In the genomic region with DNA sequence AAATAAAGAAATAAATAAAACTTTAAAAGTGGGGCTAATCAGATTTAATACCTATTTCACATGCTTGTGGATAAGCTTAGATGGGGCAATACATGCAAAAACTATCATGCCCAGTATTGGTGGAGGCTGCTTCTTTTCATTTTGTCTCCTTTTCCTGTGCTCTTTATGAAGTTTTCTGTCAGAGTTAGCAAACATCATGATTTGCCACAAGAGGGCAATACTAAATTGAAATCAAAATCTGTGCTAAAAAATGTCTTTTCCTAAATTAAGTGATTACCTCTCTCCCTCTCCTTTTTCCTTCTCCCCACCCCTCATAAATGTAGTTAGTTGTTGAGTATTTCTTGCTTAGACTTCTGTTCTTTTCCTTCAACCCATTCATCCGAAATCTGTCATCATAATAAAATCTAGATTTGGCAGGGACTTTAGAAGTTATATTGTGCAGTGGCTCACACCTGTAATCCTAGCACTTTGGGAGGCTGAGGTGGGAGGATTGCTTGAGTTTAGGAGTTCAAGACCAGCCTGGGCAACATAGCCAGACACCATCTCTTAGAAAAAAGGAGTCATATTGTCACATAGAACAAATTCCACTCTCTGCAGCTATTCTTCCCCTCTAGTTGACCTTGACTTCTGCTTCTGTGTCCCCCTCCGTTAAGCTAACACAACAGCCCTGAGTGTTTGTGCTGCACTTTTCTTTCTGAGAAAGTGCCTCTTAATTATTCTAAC, we compare ENCODE assay signal across 8 cellular contexts. TPM values are rescaled to one million over a fixed set of nuclear protein-coding genes. Genes with fewer than 3 reads are reported as not detected.
A peak's percentile ranks its signal among the peaks of the same experiment; 100 is the strongest.
DNase-seq lines count a peak whose midpoint lies in the region; ATAC-seq, FAIRE-seq and TF ChIP-seq lines count a peak whose summit lies in the region.

No MANE protein-coding gene starts in this region.

- no peak overlapping the region; the same call in 1 of the 2 replicates for H3K27ac ChIP-seq in MM.1S (ENCODE audit: low read length)
- H3K27ac ChIP-seq in neural progenitor cell, result no peak overlapping the region

- TF ChIP-seq CTCF in D721Med (IDR thresholded peaks at IDR 0.05; ENCODE audit: insufficient read depth, missing control alignments) (peak; percentile 43), MM.1S (IDR thresholded peaks at IDR 0.05; ENCODE audit: low read length) (peak; percentile 58), choroid plexus epithelial cell (conservative IDR thresholded peaks at IDR 0.05; ENCODE audit: low read depth, low read length) (peak; percentile 60), neural progenitor cell (IDR thresholded peaks at IDR 0.05) (peak; percentile 52)

- H3K79me2 ChIP-seq in MM.1S (ENCODE audit: low read length) (no peaks in the 10 kb centered on the region), neural progenitor cell (ENCODE audit: low read depth) (no peaks in the 10 kb centered on the region)

- H3K4me2 ChIP-seq in MM.1S (ENCODE audit: low read depth, low read length) (no peak overlapping the region), neural progenitor cell (no peak overlapping the region)

- no peak for ATAC-seq in activated T-helper 17 cell treated with anti-CD3 and anti-CD28 coated beads, Interleukin-2, amount 50 U/mL, for 72 hours (replicated peaks)
- no peak for ATAC-seq in natural killer cell treated with Interleukin-12 subunit alpha and Interleukin-12 subunit beta and Interleukin-15 and Interleukin-18, amount 100 ng/mL, for 72 hours
- no peak for ATAC-seq in GM21737 (IDR thresholded peaks at IDR 0.05; ENCODE audit: unreplicated experiment)

- H4K20me1 ChIP-seq in MM.1S (ENCODE audit: insufficient read depth, low read length), result no peaks in the 10 kb centered on the region
- H4K20me1 ChIP-seq in neural progenitor cell (ENCODE audit: low read depth), result no peaks in the 10 kb centered on the region

- no peaks in the 10 kb centered on the region for H3K9me3 Mint-ChIP-seq in neural progenitor cell
- H3K9me3 Mint-ChIP-seq in activated T-helper 17 cell treated with anti-CD3 and anti-CD28 coated beads, Interleukin-2, amount 50 U/mL, for 72 hours, result peaks cover 7% of the 10 kb centered on the region
- no peaks in the 10 kb centered on the region for H3K9me3 Mint-ChIP-seq in natural killer cell treated with Interleukin-12 subunit alpha and Interleukin-12 subunit beta and Interleukin-15 and Interleukin-18, amount 100 ng/mL, for 72 hours

- peaks cover 4% of the 10 kb centered on the region for H3K27me3 Mint-ChIP-seq in neural progenitor cell (ENCODE audit: insufficient read depth, low read depth)
- H3K27me3 Mint-ChIP-seq in activated T-helper 17 cell treated with anti-CD3 and anti-CD28 coated beads, Interleukin-2, amount 50 U/mL, for 72 hours, result peaks cover 15% of the 10 kb centered on the region
- no peaks in the 10 kb centered on the region for H3K27me3 Mint-ChIP-seq in natural killer cell treated with Interleukin-12 subunit alpha and Interleukin-12 subunit beta and Interleukin-15 and Interleukin-18, amount 100 ng/mL, for 72 hours

- H3K4me1 ChIP-seq in MM.1S (ENCODE audit: low read length) (peaks cover 49% of the 10 kb centered on the region), neural progenitor cell (no peaks in the 10 kb centered on the region)

- H3K9ac ChIP-seq in MM.1S (ENCODE audit: low read length) (no peak overlapping the region), neural progenitor cell (no peak overlapping the region)

- FAIRE-seq in D721Med (lab: Jason Lieb, UNC), result no peak

- no peaks in the 10 kb centered on the region for H3K36me3 ChIP-seq in MM.1S (replicated peaks; ENCODE audit: insufficient read depth, low read length)
- no peaks in the 10 kb centered on the region for H3K36me3 ChIP-seq in neural progenitor cell

- H3K4me3 ChIP-seq in MM.1S (ENCODE audit: low read length), result no peak overlapping the region
- H3K4me3 ChIP-seq in choroid plexus epithelial cell (ENCODE audit: low read depth, low read length), result no peak overlapping the region
- no peak overlapping the region for H3K4me3 ChIP-seq in neural progenitor cell

- H3K4me1 Mint-ChIP-seq in neural progenitor cell, result peaks cover 11% of the 10 kb centered on the region
- no peaks in the 10 kb centered on the region for H3K4me1 Mint-ChIP-seq in activated T-helper 17 cell treated with anti-CD3 and anti-CD28 coated beads, Interleukin-2, amount 50 U/mL, for 72 hours
- H3K4me1 Mint-ChIP-seq in natural killer cell treated with Interleukin-12 subunit alpha and Interleukin-12 subunit beta and Interleukin-15 and Interleukin-18, amount 100 ng/mL, for 72 hours (ENCODE audit: low read depth in 2 of 2), result peaks cover 16 to 27% of the 10 kb centered on the region in 2 donors

- no peaks in the 10 kb centered on the region for H3K27me3 ChIP-seq in MM.1S (replicated peaks; ENCODE audit: insufficient read depth, low read length)
- no peaks in the 10 kb centered on the region for H3K27me3 ChIP-seq in neural progenitor cell

- no peak overlapping the region for H3K4me3 Mint-ChIP-seq in neural progenitor cell
- H3K4me3 Mint-ChIP-seq in activated T-helper 17 cell treated with anti-CD3 and anti-CD28 coated beads, Interleukin-2, amount 50 U/mL, for 72 hours, result no peak overlapping the region
- no peak overlapping the region for H3K4me3 Mint-ChIP-seq in natural killer cell treated with Interleukin-12 subunit alpha and Interleukin-12 subunit beta and Interleukin-15 and Interleukin-18, amount 100 ng/mL, for 72 hours

- H2AFZ ChIP-seq in MM.1S (ENCODE audit: low read length), result no peak overlapping the region
- no peak overlapping the region for H2AFZ ChIP-seq in neural progenitor cell (replicated peaks)

- H3F3A ChIP-seq in MM.1S (ENCODE audit: insufficient read depth, low read length) (peaks cover 33% of the 10 kb centered on the region), neural progenitor cell (ENCODE audit: low read depth) (peaks cover 3% of the 10 kb centered on the region)

- H3K36me3 Mint-ChIP-seq in neural progenitor cell, result no peaks in the 10 kb centered on the region
- H3K36me3 Mint-ChIP-seq in activated T-helper 17 cell treated with anti-CD3 and anti-CD28 coated beads, Interleukin-2, amount 50 U/mL, for 72 hours (ENCODE audit: low read depth), result no peaks in the 10 kb centered on the region
- H3K36me3 Mint-ChIP-seq in natural killer cell treated with Interleukin-12 subunit alpha and Interleukin-12 subunit beta and Interleukin-15 and Interleukin-18, amount 100 ng/mL, for 72 hours, result no peaks in the 10 kb centered on the region

- H3K27ac Mint-ChIP-seq in neural progenitor cell, result no peak overlapping the region
- no peak overlapping the region for H3K27ac Mint-ChIP-seq in activated T-helper 17 cell treated with anti-CD3 and anti-CD28 coated beads, Interleukin-2, amount 50 U/mL, for 72 hours
- no peak overlapping the region for H3K27ac Mint-ChIP-seq in natural killer cell treated with Interleukin-12 subunit alpha and Interleukin-12 subunit beta and Interleukin-15 and Interleukin-18, amount 100 ng/mL, for 72 hours

- H3K9me3 ChIP-seq in MM.1S (replicated peaks; ENCODE audit: insufficient read depth, low read length), result no peaks in the 10 kb centered on the region
- H3K9me3 ChIP-seq in neural progenitor cell (ENCODE audit: low read depth), result no peaks in the 10 kb centered on the region

- DNase-seq in D721Med (ENCODE audit: insufficient read length, low spot score) (no peak), MM.1S (peak; percentile 45), choroid plexus epithelial cell (ENCODE audit: low read depth) (peak; percentile 67), neural progenitor cell (ENCODE audit: low spot score) (no peak)
- DNase-seq in activated T-cell treated with anti-CD3 and anti-CD28 coated beads, Interleukin-2, amount 50 U/mL, for 1 hour, result no peak
- no peak for DNase-seq in natural killer cell treated with Interleukin-12 subunit alpha and Interleukin-12 subunit beta and Interleukin-15 and Interleukin-18, amount 100 ng/mL, for 72 hours (ENCODE audit: low spot score)

- H3K9me2 ChIP-seq in MM.1S (replicated peaks; ENCODE audit: insufficient read depth, low read length), result no peaks in the 10 kb centered on the region

RNA-seq across cellular contexts. Expression of a gene that starts 4.7 kb away (rescaled TPM):
- total RNA-seq in neural progenitor cell (ENCODE audit: low replicate concordance), result 14.1 and 31.0 TPM in 2 replicates
- not detected for total RNA-seq in activated T-helper 17 cell treated with anti-CD3 and anti-CD28 coated beads, Interleukin-2, amount 50 U/mL, for 72 hours
- 1 to 10 TPM; 1.6 to 5.1 TPM for total RNA-seq in natural killer cell treated with Interleukin-12 subunit alpha and Interleukin-12 subunit beta and Interleukin-15 and Interleukin-18, amount 100 ng/mL, for 72 hours

Comparison
In these comparisons a context has a peak if more than half of its experiments do, and no peak if none do; other contexts are left out.
1. DNase-seq: peak in MM.1S (single experiment) and choroid plexus epithelial cell (single experiment); none in D721Med (single experiment), neural progenitor cell (single experiment), activated T-cell treated with anti-CD3 and anti-CD28 coated beads, Interleukin-2, amount 50 U/mL, for 1 hour (single experiment) and natural killer cell treated with Interleukin-12 subunit alpha and Interleukin-12 subunit beta and Interleukin-15 and Interleukin-18, amount 100 ng/mL, for 72 hours (single experiment).
2. Peak in every context shown above with its lines, with median percentiles within 50 percentile points of each other: CTCF ChIP-seq.